ENCODE assay signal across 23 cellular contexts in genomic region chr9:137183980-137184595, GRCh38. TPM values are rescaled to one million over a fixed set of nuclear protein-coding genes. Genes with fewer than 3 reads are reported as not detected.
"Had no signal": no experiment of that assay in that cellular context is flagged by ENCODE, and none has a peak within 500 bp of the region (broad histone marks: within the 10 kb centered on the region; RNA-seq: fewer than 3 reads in every experiment).

No MANE protein-coding gene starts in this region.

- H3K4me3 ChIP-seq: adrenal gland, SJSA1 had no signal

- ATAC-seq: activated T-helper 17 cell treated with anti-CD3 and anti-CD28 coated beads, Interleukin-2, amount 50 U/mL, for 72 hours had no signal

- H3K27ac ChIP-seq: adrenal gland, SJSA1, VCaP had no signal

- H3K27ac Mint-ChIP-seq: activated CD4-positive, alpha-beta memory T cell treated with anti-CD3 and anti-CD28 coated beads for 36 hours; activated CD4-positive, alpha-beta T cell treated with anti-CD3 and anti-CD28 coated beads, Interleukin-2, amount 10 ng/mL, durations not matched to agents 7 days and 5 days; activated naive CD8-positive, alpha-beta T cell treated with anti-CD3 and anti-CD28 coated beads, Interleukin-2, amount 10 ng/mL, durations not matched to agents 7 days and 5 days; activated T-helper 17 cell treated with anti-CD3 and anti-CD28 coated beads, Interleukin-2, amount 50 U/mL, for 72 hours had no signal

- H3K9me3 ChIP-seq: adrenal gland, SJSA1 had no signal

- H3K27me3 ChIP-seq: adrenal gland, SJSA1 had no signal

- DNase-seq: activated CD4-positive, alpha-beta memory T cell treated with anti-CD3 and anti-CD28 coated beads for 36 hours; activated CD4-positive, alpha-beta T cell treated with anti-CD3 and anti-CD28 coated beads, Interleukin-2, amount 10 ng/mL, durations not matched to agents 7 days and 5 days; activated CD4-positive, CD25-positive, alpha-beta regulatory T cell; activated CD8-positive, alpha-beta memory T cell treated with anti-CD3 and anti-CD28 coated beads for 24 hours; activated naive CD4-positive, alpha-beta T cell treated with anti-CD3 and anti-CD28 coated beads, Interleukin-2, amount 50 U/mL, for 16 hours; activated naive CD8-positive, alpha-beta T cell treated with anti-CD3 and anti-CD28 coated beads, Interleukin-2, amount 10 ng/mL, durations not matched to agents 7 days and 5 days; activated T-cell treated with anti-CD3 and anti-CD28 coated beads for 4 hours; activated T-cell treated with anti-CD3 and anti-CD28 coated beads, Interleukin-2, amount 50 U/mL, for 48 hours; adrenal gland; anterior cingulate cortex; Karpas-422; NCI-H1105 treated with DMSO at 0.1 percent for 48 hours; NCI-H1436 treated with DMSO at 0.1 percent for 48 hours; NCI-H187; NCI-H2081; NCI-H510A treated with DMSO at 0.1 percent for 48 hours; NCI-H69; NK-92 treated with Interleukin-12 subunit alpha and Interleukin-12 subunit beta, amount 100 ng/mL, for 24 hours; SHP77 had no signal

- H3K27me3 Mint-ChIP-seq: activated CD4-positive, alpha-beta memory T cell treated with anti-CD3 and anti-CD28 coated beads for 36 hours; activated CD4-positive, alpha-beta T cell treated with anti-CD3 and anti-CD28 coated beads, Interleukin-2, amount 10 ng/mL, durations not matched to agents 7 days and 5 days; activated naive CD8-positive, alpha-beta T cell treated with anti-CD3 and anti-CD28 coated beads, Interleukin-2, amount 10 ng/mL, durations not matched to agents 7 days and 5 days; activated T-helper 17 cell treated with anti-CD3 and anti-CD28 coated beads, Interleukin-2, amount 50 U/mL, for 72 hours had no signal

- H3K4me3 Mint-ChIP-seq: activated CD4-positive, alpha-beta memory T cell treated with anti-CD3 and anti-CD28 coated beads for 36 hours; activated CD4-positive, alpha-beta T cell treated with anti-CD3 and anti-CD28 coated beads, Interleukin-2, amount 10 ng/mL, durations not matched to agents 7 days and 5 days; activated naive CD8-positive, alpha-beta T cell treated with anti-CD3 and anti-CD28 coated beads, Interleukin-2, amount 10 ng/mL, durations not matched to agents 7 days and 5 days; activated T-helper 17 cell treated with anti-CD3 and anti-CD28 coated beads, Interleukin-2, amount 50 U/mL, for 72 hours had no signal

- H3K9me3 Mint-ChIP-seq: activated CD4-positive, alpha-beta memory T cell treated with anti-CD3 and anti-CD28 coated beads for 36 hours; activated CD4-positive, alpha-beta T cell treated with anti-CD3 and anti-CD28 coated beads, Interleukin-2, amount 10 ng/mL, durations not matched to agents 7 days and 5 days; activated naive CD8-positive, alpha-beta T cell treated with anti-CD3 and anti-CD28 coated beads, Interleukin-2, amount 10 ng/mL, durations not matched to agents 7 days and 5 days; activated T-helper 17 cell treated with anti-CD3 and anti-CD28 coated beads, Interleukin-2, amount 50 U/mL, for 72 hours had no signal

RNA-seq across cellular contexts. Expression of gene TMEM210, which starts 12.2 kb away (rescaled TPM):
- total RNA-seq: activated CD4-positive, alpha-beta memory T cell treated with anti-CD3 and anti-CD28 coated beads for 36 hours; activated CD4-positive, alpha-beta T cell treated with anti-CD3 and anti-CD28 coated beads, Interleukin-2, amount 10 ng/mL, durations not matched to agents 7 days and 5 days; activated naive CD8-positive, alpha-beta T cell treated with anti-CD3 and anti-CD28 coated beads, Interleukin-2, amount 10 ng/mL, durations not matched to agents 7 days and 5 days; activated T-helper 17 cell treated with anti-CD3 and anti-CD28 coated beads, Interleukin-2, amount 50 U/mL, for 72 hours; adrenal gland; SJSA1; T-helper 2 cell treated with Interferon-gamma antibody and Interleukin-4, amounts not matched to agents 100 ng/mL and 5 ng/mL, for 36 hours had no signal
- polyA plus RNA-seq: adrenal gland had no signal

RNA-seq across cellular contexts. Expression of gene LRRC26, which starts 14.2 kb away (rescaled TPM):
- total RNA-seq: activated CD4-positive, alpha-beta memory T cell treated with anti-CD3 and anti-CD28 coated beads for 36 hours; activated CD4-positive, alpha-beta T cell treated with anti-CD3 and anti-CD28 coated beads, Interleukin-2, amount 10 ng/mL, durations not matched to agents 7 days and 5 days; activated naive CD8-positive, alpha-beta T cell treated with anti-CD3 and anti-CD28 coated beads, Interleukin-2, amount 10 ng/mL, durations not matched to agents 7 days and 5 days; activated T-helper 17 cell treated with anti-CD3 and anti-CD28 coated beads, Interleukin-2, amount 50 U/mL, for 72 hours; adrenal gland; SJSA1; T-helper 2 cell treated with Interferon-gamma antibody and Interleukin-4, amounts not matched to agents 100 ng/mL and 5 ng/mL, for 36 hours had no signal
- polyA plus RNA-seq: adrenal gland had no signal
